Comparison of ENCODE assay signal across 20 cellular contexts in genomic region chr13:94464771-94465170, GRCh38.
DNase-seq lines count a peak whose midpoint lies in the region; ATAC-seq lines count a peak whose summit lies in the region.
"Had no signal": no experiment of that assay in that cellular context is flagged by ENCODE, and none has a peak within 500 bp of the region (broad histone marks: within the 10 kb centered on the region; RNA-seq: fewer than 3 reads in every experiment).

No MANE protein-coding gene starts in this region.

- no peaks in the 10 kb centered on the region for H3K4me1 Mint-ChIP-seq in T-helper 2 cell treated with Interferon-gamma antibody and Interleukin-4, amounts not matched to agents 5 μg/mL and 100 μg/mL, for 36 hours (ENCODE audit: low read depth)
- H3K4me1 Mint-ChIP-seq: nephron had no signal

- no peak overlapping the region for H3K4me3 Mint-ChIP-seq in T-helper 2 cell treated with Interferon-gamma antibody and Interleukin-4, amounts not matched to agents 5 μg/mL and 100 μg/mL, for 36 hours
- H3K4me3 Mint-ChIP-seq: nephron had no signal

- DNase-seq in T-helper 2 cell treated with Interferon-gamma antibody and Interleukin-4, amounts not matched to agents 5 μg/mL and 100 μg/mL, for 36 hours (ENCODE audit: low spot score), result peak; percentile 22
- DNase-seq in T-helper 2 cell (no peak), NCI-H226 (peak; percentile 7), islet precursor cell (peak; percentile 58), ecto neural progenitor cell (ENCODE audit: low spot score) (no peak)
- DNase-seq in stimulated activated CD4-positive, alpha-beta T cell treated with anti-CD3 and anti-CD28 coated beads, TNF-alpha, amount 100 ng/mL, for 48 hours (ENCODE audit: low read depth in 3 of 3), result peak in 2 of 3 donors; percentile 17 to 26
- DNase-seq: C1 segment of cervical spinal cord, cortex of kidney, DMS 273 treated with DMSO at 0.1 percent for 48 hours, GF-D8, Karpas-422, left cardiac atrium, NCI-H1048, NCI-H524 treated with DMSO at 0.1 percent for 48 hours, Right ventricle myocardium superior, T-helper 1 cell had no signal

- no peak for ATAC-seq in HG03175 (IDR thresholded peaks at IDR 0.05; ENCODE audit: unreplicated experiment)
- ATAC-seq in GM18517 (IDR thresholded peaks at IDR 0.05; ENCODE audit: unreplicated experiment), result no peak
- ATAC-seq: GM12878, left cardiac atrium had no signal

- no peaks in the 10 kb centered on the region for H3K27me3 Mint-ChIP-seq in T-helper 2 cell treated with Interferon-gamma antibody and Interleukin-4, amounts not matched to agents 5 μg/mL and 100 μg/mL, for 36 hours (ENCODE audit: low read depth)

- H3K27ac Mint-ChIP-seq in T-helper 2 cell treated with Interferon-gamma antibody and Interleukin-4, amounts not matched to agents 5 μg/mL and 100 μg/mL, for 36 hours, result no peak overlapping the region
- H3K27ac Mint-ChIP-seq: nephron had no signal

- no peaks in the 10 kb centered on the region for H3K36me3 Mint-ChIP-seq in T-helper 2 cell treated with Interferon-gamma antibody and Interleukin-4, amounts not matched to agents 5 μg/mL and 100 μg/mL, for 36 hours (ENCODE audit: low read depth)

- H3K9me3 Mint-ChIP-seq in T-helper 2 cell treated with Interferon-gamma antibody and Interleukin-4, amounts not matched to agents 5 μg/mL and 100 μg/mL, for 36 hours, result no peaks in the 10 kb centered on the region
- H3K9me3 Mint-ChIP-seq: nephron had no signal

Comparison
In these comparisons a context has a peak if more than half of its experiments do, and no peak if none do; other contexts are left out.
1. DNase-seq: peak in T-helper 2 cell treated with Interferon-gamma antibody and Interleukin-4, amounts not matched to agents 5 μg/mL and 100 μg/mL, for 36 hours (single experiment), NCI-H226 (single experiment), islet precursor cell (single experiment) and stimulated activated CD4-positive, alpha-beta T cell treated with anti-CD3 and anti-CD28 coated beads, TNF-alpha, amount 100 ng/mL, for 48 hours (2 of 3); none in T-helper 2 cell (0 of 5) and ecto neural progenitor cell (single experiment).